Comparison of ENCODE assay signal across 1 cellular context in the genomic region with DNA sequence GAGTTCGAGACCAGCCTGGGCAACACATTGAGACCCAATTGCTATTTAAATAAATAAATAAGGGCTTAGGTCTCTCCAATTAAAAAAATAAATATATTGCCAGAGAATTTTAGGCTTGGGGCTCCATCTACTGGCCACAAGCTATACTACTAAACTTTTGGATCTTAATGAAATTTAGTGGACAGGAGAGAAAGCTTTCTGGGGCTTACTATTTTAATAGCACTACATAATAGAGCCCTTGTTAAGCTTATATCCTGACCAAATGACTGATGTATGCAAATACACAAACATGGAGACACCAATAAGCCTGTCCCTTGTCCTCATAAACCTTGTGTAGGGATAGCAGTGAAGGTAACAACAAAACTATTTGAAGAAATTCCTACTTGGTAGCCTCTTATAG.
TF ChIP-seq lines count a peak whose summit lies in the region.

No MANE protein-coding gene starts in this region.

TF ChIP-seq in GM23338, 12 proteins besides CTCF, POLR2A, EP300 and RAD21 (continued from another document):
- TF ChIP-seq EZH2phosphoT487 (IDR thresholded peaks at IDR 0.05; ENCODE audit: unreplicated experiment) (no peak), CREB1 (CRISPR knock-in tag; IDR thresholded peaks at IDR 0.05; ENCODE audit: low read depth) (no peak), ZNF114 (CRISPR knock-in tag; IDR thresholded peaks at IDR 0.05) (no peak), NANOG (IDR thresholded peaks at IDR 0.05; ENCODE audit: borderline replicate concordance) (no peak), EZH2 (IDR thresholded peaks at IDR 0.05; ENCODE audit: low read depth, unreplicated experiment) (no peak), JUNB (IDR thresholded peaks at IDR 0.05; ENCODE audit: unreplicated experiment) (no peak)
- TF ChIP-seq, protein P1, sequence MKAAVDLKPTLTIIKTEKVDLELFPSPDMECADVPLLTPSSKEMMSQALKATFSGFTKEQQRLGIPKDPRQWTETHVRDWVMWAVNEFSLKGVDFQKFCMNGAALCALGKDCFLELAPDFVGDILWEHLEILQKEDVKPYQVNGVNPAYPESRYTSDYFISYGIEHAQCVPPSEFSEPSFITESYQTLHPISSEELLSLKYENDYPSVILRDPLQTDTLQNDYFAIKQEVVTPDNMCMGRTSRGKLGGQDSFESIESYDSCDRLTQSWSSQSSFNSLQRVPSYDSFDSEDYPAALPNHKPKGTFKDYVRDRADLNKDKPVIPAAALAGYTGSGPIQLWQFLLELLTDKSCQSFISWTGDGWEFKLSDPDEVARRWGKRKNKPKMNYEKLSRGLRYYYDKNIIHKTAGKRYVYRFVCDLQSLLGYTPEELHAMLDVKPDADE (IDR thresholded peaks at IDR 0.05): no peak
- TF ChIP-seq, protein P2, sequence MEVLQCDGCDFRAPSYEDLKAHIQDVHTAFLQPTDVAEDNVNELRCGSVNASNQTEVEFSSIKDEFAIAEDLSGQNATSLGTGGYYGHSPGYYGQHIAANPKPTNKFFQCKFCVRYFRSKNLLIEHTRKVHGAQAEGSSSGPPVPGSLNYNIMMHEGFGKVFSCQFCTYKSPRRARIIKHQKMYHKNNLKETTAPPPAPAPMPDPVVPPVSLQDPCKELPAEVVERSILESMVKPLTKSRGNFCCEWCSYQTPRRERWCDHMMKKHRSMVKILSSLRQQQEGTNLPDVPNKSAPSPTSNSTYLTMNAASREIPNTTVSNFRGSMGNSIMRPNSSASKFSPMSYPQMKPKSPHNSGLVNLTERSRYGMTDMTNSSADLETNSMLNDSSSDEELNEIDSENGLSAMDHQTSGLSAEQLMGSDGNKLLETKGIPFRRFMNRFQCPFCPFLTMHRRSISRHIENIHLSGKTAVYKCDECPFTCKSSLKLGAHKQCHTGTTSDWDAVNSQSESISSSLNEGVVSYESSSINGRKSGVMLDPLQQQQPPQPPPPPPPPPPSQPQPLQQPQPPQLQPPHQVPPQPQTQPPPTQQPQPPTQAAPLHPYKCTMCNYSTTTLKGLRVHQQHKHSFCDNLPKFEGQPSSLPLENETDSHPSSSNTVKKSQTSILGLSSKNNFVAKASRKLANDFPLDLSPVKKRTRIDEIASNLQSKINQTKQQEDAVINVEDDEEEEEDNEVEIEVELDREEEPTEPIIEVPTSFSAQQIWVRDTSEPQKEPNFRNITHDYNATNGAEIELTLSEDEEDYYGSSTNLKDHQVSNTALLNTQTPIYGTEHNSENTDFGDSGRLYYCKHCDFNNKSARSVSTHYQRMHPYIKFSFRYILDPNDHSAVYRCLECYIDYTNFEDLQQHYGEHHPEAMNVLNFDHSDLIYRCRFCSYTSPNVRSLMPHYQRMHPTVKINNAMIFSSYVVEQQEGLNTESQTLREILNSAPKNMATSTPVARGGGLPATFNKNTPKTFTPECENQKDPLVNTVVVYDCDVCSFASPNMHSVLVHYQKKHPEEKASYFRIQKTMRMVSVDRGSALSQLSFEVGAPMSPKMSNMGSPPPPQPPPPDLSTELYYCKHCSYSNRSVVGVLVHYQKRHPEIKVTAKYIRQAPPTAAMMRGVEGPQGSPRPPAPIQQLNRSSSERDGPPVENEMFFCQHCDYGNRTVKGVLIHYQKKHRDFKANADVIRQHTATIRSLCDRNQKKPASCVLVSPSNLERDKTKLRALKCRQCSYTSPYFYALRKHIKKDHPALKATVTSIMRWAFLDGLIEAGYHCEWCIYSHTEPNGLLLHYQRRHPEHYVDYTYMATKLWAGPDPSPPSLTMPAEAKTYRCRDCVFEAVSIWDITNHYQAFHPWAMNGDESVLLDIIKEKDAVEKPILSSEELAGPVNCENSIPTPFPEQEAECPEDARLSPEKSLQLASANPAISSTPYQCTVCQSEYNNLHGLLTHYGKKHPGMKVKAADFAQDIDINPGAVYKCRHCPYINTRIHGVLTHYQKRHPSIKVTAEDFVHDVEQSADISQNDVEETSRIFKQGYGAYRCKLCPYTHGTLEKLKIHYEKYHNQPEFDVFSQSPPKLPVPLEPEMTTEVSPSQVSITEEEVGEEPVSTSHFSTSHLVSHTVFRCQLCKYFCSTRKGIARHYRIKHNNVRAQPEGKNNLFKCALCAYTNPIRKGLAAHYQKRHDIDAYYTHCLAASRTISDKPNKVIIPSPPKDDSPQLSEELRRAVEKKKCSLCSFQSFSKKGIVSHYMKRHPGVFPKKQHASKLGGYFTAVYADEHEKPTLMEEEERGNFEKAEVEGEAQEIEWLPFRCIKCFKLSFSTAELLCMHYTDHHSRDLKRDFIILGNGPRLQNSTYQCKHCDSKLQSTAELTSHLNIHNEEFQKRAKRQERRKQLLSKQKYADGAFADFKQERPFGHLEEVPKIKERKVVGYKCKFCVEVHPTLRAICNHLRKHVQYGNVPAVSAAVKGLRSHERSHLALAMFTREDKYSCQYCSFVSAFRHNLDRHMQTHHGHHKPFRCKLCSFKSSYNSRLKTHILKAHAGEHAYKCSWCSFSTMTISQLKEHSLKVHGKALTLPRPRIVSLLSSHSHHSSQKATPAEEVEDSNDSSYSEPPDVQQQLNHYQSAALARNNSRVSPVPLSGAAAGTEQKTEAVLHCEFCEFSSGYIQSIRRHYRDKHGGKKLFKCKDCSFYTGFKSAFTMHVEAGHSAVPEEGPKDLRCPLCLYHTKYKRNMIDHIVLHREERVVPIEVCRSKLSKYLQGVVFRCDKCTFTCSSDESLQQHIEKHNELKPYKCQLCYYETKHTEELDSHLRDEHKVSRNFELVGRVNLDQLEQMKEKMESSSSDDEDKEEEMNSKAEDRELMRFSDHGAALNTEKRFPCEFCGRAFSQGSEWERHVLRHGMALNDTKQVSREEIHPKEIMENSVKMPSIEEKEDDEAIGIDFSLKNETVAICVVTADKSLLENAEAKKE (CRISPR knock-in tag; IDR thresholded peaks at IDR 0.05): no peak
